In the genomic region with DNA sequence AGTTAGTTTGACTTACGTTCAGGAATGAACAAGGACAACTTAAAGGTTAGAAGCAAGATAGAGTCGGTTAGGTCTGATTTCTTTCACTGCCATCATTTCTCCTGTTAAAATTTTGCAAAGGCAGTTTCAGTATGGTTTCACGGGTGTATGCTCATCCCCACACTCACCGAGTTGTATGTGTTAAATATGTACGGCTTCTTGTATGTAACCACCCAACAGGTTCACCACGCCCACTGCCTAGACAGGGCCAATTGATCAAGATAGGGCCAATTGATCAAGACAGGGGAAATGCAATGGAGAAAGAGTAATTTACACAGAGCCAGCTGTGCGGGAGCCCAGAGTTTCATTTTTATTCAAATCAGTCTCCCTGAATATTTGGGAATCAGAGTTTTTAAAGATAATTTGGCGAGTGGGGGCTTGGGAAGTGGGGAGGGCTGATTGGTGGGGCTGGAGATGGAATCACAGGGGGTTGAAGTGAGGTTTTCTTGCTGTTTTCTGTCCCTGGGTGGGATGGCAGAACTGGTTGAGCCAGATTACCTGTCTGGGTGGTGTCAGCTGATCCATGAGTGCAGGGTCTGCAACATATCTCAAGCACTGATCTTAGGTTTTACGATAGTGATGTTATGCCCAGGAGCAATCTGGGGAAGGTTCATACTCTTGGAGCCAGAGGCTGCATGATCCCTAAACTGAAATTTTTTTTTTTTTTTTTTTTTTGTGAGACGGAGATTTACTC, we compare ENCODE assay signal across 9 cellular contexts.
DNase-seq lines count a peak whose midpoint lies in the region; ATAC-seq and TF ChIP-seq lines count a peak whose summit lies in the region.
"Had no signal": no experiment of that assay in that cellular context is flagged by ENCODE, and none has a peak within 500 bp of the region (broad histone marks: within the 10 kb centered on the region; RNA-seq: fewer than 3 reads in every experiment).

No MANE protein-coding gene starts in this region.

- H3K36me3 Mint-ChIP-seq in central memory CD8-positive, alpha-beta T cell (ENCODE audit: insufficient read depth), result peaks cover 7% of the 10 kb centered on the region

- peak; percentile 38 for ATAC-seq in GM19324 (IDR thresholded peaks at IDR 0.05; ENCODE audit: low FRiP score, unreplicated experiment)
- ATAC-seq in HG03097 (IDR thresholded peaks at IDR 0.05; ENCODE audit: low FRiP score, unreplicated experiment), result peak; percentile 62
- peak; percentile 50 for ATAC-seq in central memory CD8-positive, alpha-beta T cell (replicated peaks; ENCODE audit: extremely low read depth, poor library complexity, severe bottlenecking)
- ATAC-seq in SK-N-SH treated with all-trans-retinoic acid at 6 μM for 48 hours, result no peak
- ATAC-seq in omental fat pad (ENCODE audit: low FRiP score), result no peak
- ATAC-seq: K562 had no signal

- H3K9me3 Mint-ChIP-seq in central memory CD8-positive, alpha-beta T cell, result no peaks in the 10 kb centered on the region

- H3K4me3 Mint-ChIP-seq in central memory CD8-positive, alpha-beta T cell, result peak overlapping the region; percentile 77

- H3K27me3 Mint-ChIP-seq in central memory CD8-positive, alpha-beta T cell, result no peaks in the 10 kb centered on the region

- peaks cover 51% of the 10 kb centered on the region for H3K4me1 Mint-ChIP-seq in central memory CD8-positive, alpha-beta T cell

- TF ChIP-seq CTCF in GM10266 (IDR thresholded peaks at IDR 0.05; ENCODE audit: control insufficient read depth, insufficient read depth, low read depth, missing control alignments), result no peak
- TF ChIP-seq CTCF in omental fat pad (IDR thresholded peaks at IDR 0.05), result no peak

- peak overlapping the region; percentile 81 for H3K27ac Mint-ChIP-seq in central memory CD8-positive, alpha-beta T cell (ENCODE audit: low read depth)

- DNase-seq in GM10266 (ENCODE audit: extremely low spot score) (peak; percentile 47), HCEC 1CT (no peak), omental fat pad (ENCODE audit: low spot score) (no peak)
- DNase-seq in central memory CD8-positive, alpha-beta T cell (ENCODE audit: low spot score in 2 of 2), result peak in 1 of 2 donors; percentile 23
- DNase-seq in effector CD4-positive, alpha-beta T cell, result no peak

TF ChIP-seq in SK-N-SH treated with all-trans-retinoic acid at 6 μM for 48 hours, 23 proteins besides CTCF, POLR2A, EP300 and RAD21:
- no peak for TF ChIP-seq RARB (CRISPR knock-in tag; IDR thresholded peaks at IDR 0.05)
- TF ChIP-seq ZC3H10 (CRISPR knock-in tag; IDR thresholded peaks at IDR 0.05), result no peak
- no peak for TF ChIP-seq ZFP30 (CRISPR knock-in tag; IDR thresholded peaks at IDR 0.05)
- no peak for TF ChIP-seq TSHZ2 (CRISPR knock-in tag; IDR thresholded peaks at IDR 0.05)
- TF ChIP-seq OSR1 (CRISPR knock-in tag; IDR thresholded peaks at IDR 0.05), result no peak
- no peak for TF ChIP-seq BACH2 (CRISPR knock-in tag; IDR thresholded peaks at IDR 0.05; ENCODE audit: borderline replicate concordance)
- no peak for TF ChIP-seq CSRNP3 (CRISPR knock-in tag; IDR thresholded peaks at IDR 0.05)
- no peak for TF ChIP-seq PATZ1 (CRISPR knock-in tag; IDR thresholded peaks at IDR 0.05; ENCODE audit: borderline replicate concordance)
- no peak for TF ChIP-seq GLIS3 (CRISPR knock-in tag; IDR thresholded peaks at IDR 0.05)
- TF ChIP-seq ESRRG (CRISPR knock-in tag; IDR thresholded peaks at IDR 0.05), result no peak
- TF ChIP-seq, protein P1, sequence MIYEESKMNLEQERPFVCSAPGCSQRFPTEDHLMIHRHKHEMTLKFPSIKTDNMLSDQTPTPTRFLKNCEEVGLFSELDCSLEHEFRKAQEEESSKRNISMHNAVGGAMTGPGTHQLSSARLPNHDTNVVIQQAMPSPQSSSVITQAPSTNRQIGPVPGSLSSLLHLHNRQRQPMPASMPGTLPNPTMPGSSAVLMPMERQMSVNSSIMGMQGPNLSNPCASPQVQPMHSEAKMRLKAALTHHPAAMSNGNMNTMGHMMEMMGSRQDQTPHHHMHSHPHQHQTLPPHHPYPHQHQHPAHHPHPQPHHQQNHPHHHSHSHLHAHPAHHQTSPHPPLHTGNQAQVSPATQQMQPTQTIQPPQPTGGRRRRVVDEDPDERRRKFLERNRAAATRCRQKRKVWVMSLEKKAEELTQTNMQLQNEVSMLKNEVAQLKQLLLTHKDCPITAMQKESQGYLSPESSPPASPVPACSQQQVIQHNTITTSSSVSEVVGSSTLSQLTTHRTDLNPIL (CRISPR knock-in tag; IDR thresholded peaks at IDR 0.05; ENCODE audit: low read depth), result no peak
- no peak for TF ChIP-seq SNAI2 (CRISPR knock-in tag; IDR thresholded peaks at IDR 0.05)
- TF ChIP-seq PPARA (CRISPR knock-in tag; IDR thresholded peaks at IDR 0.05; ENCODE audit: borderline replicate concordance), result no peak
- no peak for TF ChIP-seq TOX (CRISPR knock-in tag; IDR thresholded peaks at IDR 0.05; ENCODE audit: borderline replicate concordance)
- TF ChIP-seq ISL1 (CRISPR knock-in tag; IDR thresholded peaks at IDR 0.05), result no peak
- TF ChIP-seq ZNF565 (CRISPR knock-in tag; conservative IDR thresholded peaks at IDR 0.05; ENCODE audit: low read depth), result no peak
- no peak for TF ChIP-seq CSDC2 (CRISPR knock-in tag; IDR thresholded peaks at IDR 0.05)
- no peak for TF ChIP-seq ZFP3 (CRISPR knock-in tag; IDR thresholded peaks at IDR 0.05)
- TF ChIP-seq ZNF8 (CRISPR knock-in tag; IDR thresholded peaks at IDR 0.05), result no peak
- no peak for TF ChIP-seq ARNTL (CRISPR knock-in tag; IDR thresholded peaks at IDR 0.05; ENCODE audit: borderline replicate concordance, low read depth)
TF ChIP-seq in SK-N-SH treated with all-trans-retinoic acid at 6 μM for 48 hours: peak in this region for 0.

Comparison
In these comparisons a context has a peak if more than half of its experiments do, and no peak if none do; other contexts are left out.
1. ATAC-seq: peak in GM19324 (single experiment), HG03097 (single experiment) and central memory CD8-positive, alpha-beta T cell (single experiment); none in SK-N-SH treated with all-trans-retinoic acid at 6 μM for 48 hours (single experiment) and omental fat pad (single experiment).